Comparison of ENCODE assay signal across 31 cellular contexts in the genomic region with DNA sequence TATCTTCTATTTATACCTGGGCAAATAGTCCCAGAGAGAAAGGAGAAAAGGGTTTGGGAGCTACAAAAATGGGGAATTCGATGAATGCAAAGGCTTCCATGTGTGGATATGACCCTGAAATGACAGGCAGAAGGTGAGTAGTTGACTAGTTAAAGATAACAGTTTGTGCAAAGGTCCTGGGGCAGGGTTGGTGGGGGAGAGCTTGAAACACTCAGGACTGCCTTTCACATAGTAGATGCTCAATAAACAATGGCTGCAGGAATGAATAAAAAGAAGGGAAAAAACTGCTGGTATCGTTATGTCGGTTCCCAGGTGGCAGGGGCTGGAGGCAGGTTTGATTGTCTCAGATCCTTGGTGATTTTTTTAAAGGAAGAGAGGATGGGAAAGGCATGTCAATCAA.
"Had no signal": no experiment of that assay in that cellular context is flagged by ENCODE, and none has a peak within 500 bp of the region (broad histone marks: within the 10 kb centered on the region; RNA-seq: fewer than 3 reads in every experiment).

No MANE protein-coding gene starts in this region.

- ATAC-seq: activated CD4-positive, alpha-beta T cell treated with anti-CD3 and anti-CD28 coated beads for 36 hours; activated CD4-positive, CD25-positive, alpha-beta regulatory T cell treated with anti-CD3 and anti-CD28 coated beads, Interleukin-2, amount 50 U/mL, for 24 hours; activated CD8-positive, alpha-beta memory T cell treated with anti-CD3 and anti-CD28 coated beads, Interleukin-2, amount 10 ng/mL, durations not matched to agents 7 days and 5 days; activated CD8-positive, alpha-beta T cell treated with anti-CD3 and anti-CD28 coated beads, Interleukin-2, amount 10 ng/mL, durations not matched to agents 7 days and 5 days; activated naive CD8-positive, alpha-beta T cell treated with anti-CD3 and anti-CD28 coated beads, Interleukin-2, amount 50 U/mL, for 24 hours had no signal

- FAIRE-seq: TTC549 had no signal

- DNase-seq: activated CD4-positive, alpha-beta memory T cell treated with anti-CD3 and anti-CD28 coated beads, Interleukin-2, amount 10 ng/mL, durations not matched to agents 7 days and 5 days; activated CD4-positive, alpha-beta T cell treated with anti-CD3 and anti-CD28 coated beads for 1 hour; activated CD4-positive, alpha-beta T cell treated with anti-CD3 and anti-CD28 coated beads for 36 hours; activated CD4-positive, alpha-beta T cell treated with anti-CD3 and anti-CD28 coated beads for 48 hours; activated CD4-positive, alpha-beta T cell treated with anti-CD3 and anti-CD28 coated beads, Interleukin-2, amount 10 ng/mL, durations not matched to agents 7 days and 5 days; activated CD4-positive, alpha-beta T cell treated with anti-CD3 and anti-CD28 coated beads, Interleukin-2, amount 50 U/mL, for 48 hours; activated CD4-positive, CD25-positive, alpha-beta regulatory T cell; activated CD8-positive, alpha-beta memory T cell treated with anti-CD3 and anti-CD28 coated beads for 24 hours; activated CD8-positive, alpha-beta memory T cell treated with anti-CD3 and anti-CD28 coated beads, Interleukin-2, amount 10 ng/mL, durations not matched to agents 7 days and 5 days; activated CD8-positive, alpha-beta memory T cell treated with anti-CD3 and anti-CD28 coated beads, Interleukin-2, amount 50 U/mL, for 48 hours; activated CD8-positive, alpha-beta T cell treated with anti-CD3 and anti-CD28 coated beads, Interleukin-2, amount 10 ng/mL, durations not matched to agents 7 days and 5 days; activated effector memory CD4-positive, alpha-beta T cell treated with Interleukin-2 at 50 U/mL for 16 hours; activated gamma-delta T cell; activated naive CD4-positive, alpha-beta T cell treated with anti-CD3 and anti-CD28 coated beads, Interleukin-2, amount 10 ng/mL, durations not matched to agents 7 days and 5 days; activated naive CD4-positive, alpha-beta T cell treated with Interleukin-2 at 50 U/mL for 16 hours; activated naive CD8-positive, alpha-beta T cell treated with anti-CD3 and anti-CD28 coated beads, Interleukin-2, amount 10 ng/mL, durations not matched to agents 7 days and 5 days; activated naive CD8-positive, alpha-beta T cell treated with anti-CD3 and anti-CD28 coated beads, Interleukin-2, amount 50 U/mL, for 24 hours; activated T-cell treated with anti-CD3 and anti-CD28 coated beads, Interleukin-2, amount 50 U/mL, for 24 hours; activated T-cell treated with anti-CD3 and anti-CD28 coated beads, Interleukin-2, amount 50 U/mL, for 48 hours; amygdala; anterior cingulate cortex; caudate nucleus; cerebellar nuclear complex; T-helper 1 cell; T-helper 2 cell; T-helper 9 cell had no signal

- H3K36me3 ChIP-seq: ascending aorta, cardiac muscle cell had no signal

- H3K27ac ChIP-seq: ascending aorta, cardiac muscle cell, VCaP had no signal

- H3K9me3 ChIP-seq: ascending aorta had no signal

- H3K4me3 ChIP-seq: ascending aorta, cardiac muscle cell had no signal

- H3K4me1 ChIP-seq: ascending aorta had no signal

- H3K27me3 ChIP-seq: ascending aorta, cardiac muscle cell had no signal
